In the genomic region with DNA sequence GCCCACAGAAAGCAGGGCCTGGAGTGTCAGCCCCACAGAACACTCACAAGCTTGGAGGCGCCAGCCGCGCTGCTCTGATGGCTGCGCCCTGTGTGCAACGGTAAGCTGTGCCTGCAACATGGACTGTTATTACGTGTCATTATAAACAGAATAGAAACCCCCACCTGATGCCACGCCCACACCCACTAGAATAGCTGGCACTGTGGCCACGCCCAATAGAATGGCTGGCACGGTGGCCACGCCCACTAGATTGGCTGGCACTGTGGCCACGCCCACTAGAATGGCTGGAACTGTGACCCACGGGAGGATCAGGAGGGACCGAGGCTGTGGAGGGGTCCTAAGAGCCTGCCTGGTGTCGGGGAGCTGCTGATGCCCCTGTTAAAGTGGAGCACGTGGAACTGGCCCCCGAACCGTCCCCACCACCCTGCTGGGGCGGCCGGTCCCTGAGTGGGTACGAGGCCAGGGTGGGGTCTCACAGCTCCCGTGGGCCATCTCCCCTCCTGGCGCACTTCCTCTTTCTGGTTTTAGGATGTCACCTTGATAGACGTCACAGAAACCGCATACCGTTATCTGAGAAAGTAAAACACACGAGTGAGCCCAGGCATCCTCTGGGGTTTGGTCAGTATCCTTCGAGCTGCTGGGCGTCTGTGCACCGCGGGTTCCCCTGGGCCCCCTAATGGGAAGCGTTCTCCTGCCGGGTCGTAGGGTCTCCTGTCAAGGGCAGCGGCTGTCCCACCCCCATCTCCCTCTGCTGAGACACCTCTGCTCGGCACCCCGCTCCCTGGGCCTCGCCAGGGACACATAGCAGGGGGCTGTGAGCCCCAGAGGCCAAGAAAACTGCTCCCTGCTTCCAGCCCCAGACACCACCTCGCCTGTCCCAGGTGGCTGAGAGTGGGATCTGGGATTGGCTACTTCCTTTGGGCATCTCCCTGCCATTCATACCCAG, we compare ENCODE assay signal across 8 cellular contexts. TPM values are rescaled to one million over a fixed set of nuclear protein-coding genes. Genes with fewer than 3 reads are reported as not detected.
DNase-seq lines count a peak whose midpoint lies in the region; ATAC-seq and TF ChIP-seq lines count a peak whose summit lies in the region.
"Had no signal": no experiment of that assay in that cellular context is flagged by ENCODE, and none has a peak within 500 bp of the region (broad histone marks: within the 10 kb centered on the region; RNA-seq: fewer than 3 reads in every experiment).

No MANE protein-coding gene starts in this region.

- no TSS peak for BruUV-seq in Panc1 (replicated peaks; lab: Mats Ljungman, UMichigan)

- peak; percentile 59 for ATAC-seq in GM18873 (IDR thresholded peaks at IDR 0.05; ENCODE audit: low FRiP score, unreplicated experiment)
- ATAC-seq in HG03025 (IDR thresholded peaks at IDR 0.05; ENCODE audit: low FRiP score, unreplicated experiment) = peak; percentile 50
- peak; percentile 18; the same call in 1 of the 2 replicates for ATAC-seq in Panc1

- intact Hi-C loops in Panc1 (cut with micrococcal nuclease; ENCODE audit: unreplicated experiment) = no loop called here

- CTCF ChIA-PET in Panc1 (lab: Charles Lee) = no interaction called here

- in situ Hi-C loops in Panc1 (cut with HindIII; ENCODE audit: low pct_unique_long_range_greater_than_20kb, low sequenced_read_pairs) = no loop called here

- POLR2A ChIA-PET in Panc1 (lab: Charles Lee) = no interaction called here

- no peaks in the 10 kb centered on the region for H3K9me3 ChIP-seq in Panc1 (ENCODE audit: control insufficient read depth, insufficient read depth, low read depth, low read length)

- H3K4me1 ChIP-seq in Panc1 (ENCODE audit: control insufficient read depth, insufficient read depth, low read length) = peaks cover 3% of the 10 kb centered on the region

- H3K27ac ChIP-seq in Panc1 (ENCODE audit: low read length) = no peak overlapping the region

- DNase-seq in Panc1 (ENCODE audit: low read depth, low spot score) = no peak
- DNase-seq in activated gamma-delta T cell (lab: John Stamatoyannopoulos, UW) = peak; percentile 54
- DNase-seq in stimulated activated CD8-positive, alpha-beta memory T cell treated with anti-CD3 and anti-CD28 coated beads, Interleukin-15, amount 100 ng/mL, for 24 hours (ENCODE audit: low read depth) = peak; percentile 37
- no peak for DNase-seq in kidney glomerular epithelial cell (lab: John Stamatoyannopoulos, UW)
- no peak for DNase-seq in ecto neural progenitor cell (ENCODE audit: low spot score)

- H3K36me3 ChIP-seq in Panc1 (ENCODE audit: control insufficient read depth, insufficient read depth, low read length) = no peaks in the 10 kb centered on the region

- no peak for TF ChIP-seq CTCF in Panc1 (IDR thresholded peaks at IDR 0.05)

- no peak overlapping the region for H3K4me3 ChIP-seq in Panc1 (ENCODE audit: low read depth in 2 of 2, low read length in 2 of 2)

- no peaks in the 10 kb centered on the region for H3K27me3 ChIP-seq in Panc1 (ENCODE audit: control insufficient read depth, insufficient read depth, low read length)

RNA-seq across cellular contexts. Expression of gene SLC17A9, which starts 25.4 kb away (rescaled TPM):
- 0.28 TPM for total RNA-seq in Panc1 (2021; ENCODE audit: unreplicated experiment)
- polyA plus RNA-seq in Panc1 (2012; ENCODE audit: insufficient read length) = not detected

RNA-seq across cellular contexts. Expression of gene BHLHE23, which starts 28.9 kb away (rescaled TPM):
- not detected for total RNA-seq in Panc1 (2021; ENCODE audit: unreplicated experiment)
- not detected for polyA plus RNA-seq in Panc1 (2012; ENCODE audit: insufficient read length)
- total RNA-seq: natural killer cell treated with Interleukin-12 subunit alpha and Interleukin-12 subunit beta and Interleukin-15 and Interleukin-18, amount 100 ng/mL, for 72 hours had no signal

RNA-seq across cellular contexts. Expression of gene GID8, which starts 39.9 kb away (rescaled TPM):
- total RNA-seq in Panc1 (2021; ENCODE audit: unreplicated experiment) = 37.3 TPM
- polyA plus RNA-seq in Panc1 (2012; ENCODE audit: insufficient read length) = 27.2 TPM

RNA-seq across cellular contexts. Expression of gene DIDO1, which starts 51.6 kb away (rescaled TPM):
- 57.3 TPM for total RNA-seq in Panc1 (2021; ENCODE audit: unreplicated experiment)
- 33.9 TPM for polyA plus RNA-seq in Panc1 (2012; ENCODE audit: insufficient read length)

Comparison
In these comparisons a context has a peak if more than half of its experiments do, and no peak if none do; other contexts are left out.
1. DNase-seq: peak in activated gamma-delta T cell (single experiment) and stimulated activated CD8-positive, alpha-beta memory T cell treated with anti-CD3 and anti-CD28 coated beads, Interleukin-15, amount 100 ng/mL, for 24 hours (single experiment); none in Panc1 (single experiment), kidney glomerular epithelial cell (single experiment) and ecto neural progenitor cell (single experiment).
2. Peak in every context shown above with its lines, with median percentiles within 50 percentile points of each other: ATAC-seq.